Comparison of ENCODE assay signal across 9 cellular contexts in genomic region chr5:14173419-14174234, GRCh38. TPM values are rescaled to one million over a fixed set of nuclear protein-coding genes. Genes with fewer than 3 reads are reported as not detected.
DNase-seq lines count a peak whose midpoint lies in the region; ATAC-seq, FAIRE-seq and TF ChIP-seq lines count a peak whose summit lies in the region.
"Had no signal": no experiment of that assay in that cellular context is flagged by ENCODE, and none has a peak within 500 bp of the region (broad histone marks: within the 10 kb centered on the region; RNA-seq: fewer than 3 reads in every experiment).

No MANE protein-coding gene starts in this region.

- H3K36me3 Mint-ChIP-seq in stimulated activated naive CD8-positive, alpha-beta T cell treated with anti-CD3 and anti-CD28 coated beads, Interleukin-15, Interleukin-2, amounts not matched to agents 100 ng/mL and 50 ng/mL, for 24 hours (ENCODE audit: low read depth) = no peaks in the 10 kb centered on the region
- no peaks in the 10 kb centered on the region for H3K36me3 Mint-ChIP-seq in glutamatergic neuron (ENCODE audit: unreplicated experiment)

- no peaks in the 10 kb centered on the region for H3K9me3 Mint-ChIP-seq in stimulated activated naive CD8-positive, alpha-beta T cell treated with anti-CD3 and anti-CD28 coated beads, Interleukin-15, Interleukin-2, amounts not matched to agents 100 ng/mL and 50 ng/mL, for 24 hours
- no peaks in the 10 kb centered on the region for H3K9me3 Mint-ChIP-seq in glutamatergic neuron (ENCODE audit: unreplicated experiment)

- no peak for DNase-seq in stimulated activated naive CD8-positive, alpha-beta T cell treated with anti-CD3 and anti-CD28 coated beads, Interleukin-15, Interleukin-2, amounts not matched to agents 100 U/mL and 50 U/mL, for 24 hours
- DNase-seq in NCI-H526 (lab: John Stamatoyannopoulos, UW) = peak; percentile 82 to 92
- DNase-seq in glutamatergic neuron = no peak
- no peak for DNase-seq in RCC 7860 (ENCODE audit: low spot score)
- no peak for DNase-seq in activated naive CD4-positive, alpha-beta T cell (lab: John Stamatoyannopoulos, UW)
- DNase-seq in NCI-H146 (lab: John Stamatoyannopoulos, UW) = no peak
- no peak for DNase-seq in stimulated activated CD4-positive, alpha-beta T cell treated with anti-CD3 and anti-CD28 coated beads, Interleukin-2, amount 100 ng/mL, for 24 hours
- DNase-seq: left lung had no signal

- peaks cover 36% of the 10 kb centered on the region for H3K4me1 Mint-ChIP-seq in stimulated activated naive CD8-positive, alpha-beta T cell treated with anti-CD3 and anti-CD28 coated beads, Interleukin-15, Interleukin-2, amounts not matched to agents 100 ng/mL and 50 ng/mL, for 24 hours (ENCODE audit: low read depth)
- peaks cover 58% of the 10 kb centered on the region for H3K4me1 Mint-ChIP-seq in glutamatergic neuron (ENCODE audit: low read depth, unreplicated experiment)

- H3K4me3 Mint-ChIP-seq in stimulated activated naive CD8-positive, alpha-beta T cell treated with anti-CD3 and anti-CD28 coated beads, Interleukin-15, Interleukin-2, amounts not matched to agents 100 ng/mL and 50 ng/mL, for 24 hours = no peak overlapping the region
- peak overlapping the region; percentile 81 for H3K4me3 Mint-ChIP-seq in glutamatergic neuron (ENCODE audit: unreplicated experiment)

- no peak for FAIRE-seq in RCC 7860 (lab: Jason Lieb, UNC)

- no peak for TF ChIP-seq CTCF in glutamatergic neuron (IDR thresholded peaks at IDR 0.05; ENCODE audit: partially characterized antibody, unreplicated experiment)

- H3K27me3 Mint-ChIP-seq in stimulated activated naive CD8-positive, alpha-beta T cell treated with anti-CD3 and anti-CD28 coated beads, Interleukin-15, Interleukin-2, amounts not matched to agents 100 ng/mL and 50 ng/mL, for 24 hours = peaks cover 11% of the 10 kb centered on the region
- H3K27me3 Mint-ChIP-seq in glutamatergic neuron (ENCODE audit: unreplicated experiment) = peaks cover 6% of the 10 kb centered on the region

- ATAC-seq in stimulated activated naive CD8-positive, alpha-beta T cell treated with anti-CD3 and anti-CD28 coated beads, Interleukin-15, Interleukin-2, amounts not matched to agents 100 U/mL and 50 U/mL, for 24 hours = no peak
- ATAC-seq: left lung had no signal

- H3K27ac Mint-ChIP-seq in stimulated activated naive CD8-positive, alpha-beta T cell treated with anti-CD3 and anti-CD28 coated beads, Interleukin-15, Interleukin-2, amounts not matched to agents 100 ng/mL and 50 ng/mL, for 24 hours = peak overlapping the region; percentile 32
- H3K27ac Mint-ChIP-seq in glutamatergic neuron (ENCODE audit: unreplicated experiment) = peak overlapping the region; percentile 91

RNA-seq across cellular contexts. Expression of gene TRIO, which starts 30.5 kb away (rescaled TPM):
- total RNA-seq in glutamatergic neuron (ENCODE audit: unreplicated experiment) = 281 TPM

Comparison
In these comparisons a context has a peak if more than half of its experiments do, and no peak if none do; other contexts are left out.
1. DNase-seq: peak in NCI-H526 (2 of 2); none in stimulated activated naive CD8-positive, alpha-beta T cell treated with anti-CD3 and anti-CD28 coated beads, Interleukin-15, Interleukin-2, amounts not matched to agents 100 U/mL and 50 U/mL, for 24 hours (single experiment), glutamatergic neuron (single experiment), RCC 7860 (single experiment), activated naive CD4-positive, alpha-beta T cell (0 of 4), NCI-H146 (single experiment) and stimulated activated CD4-positive, alpha-beta T cell treated with anti-CD3 and anti-CD28 coated beads, Interleukin-2, amount 100 ng/mL, for 24 hours (0 of 2).